ENCODE assay signal across 1 cellular context in the genomic region with DNA sequence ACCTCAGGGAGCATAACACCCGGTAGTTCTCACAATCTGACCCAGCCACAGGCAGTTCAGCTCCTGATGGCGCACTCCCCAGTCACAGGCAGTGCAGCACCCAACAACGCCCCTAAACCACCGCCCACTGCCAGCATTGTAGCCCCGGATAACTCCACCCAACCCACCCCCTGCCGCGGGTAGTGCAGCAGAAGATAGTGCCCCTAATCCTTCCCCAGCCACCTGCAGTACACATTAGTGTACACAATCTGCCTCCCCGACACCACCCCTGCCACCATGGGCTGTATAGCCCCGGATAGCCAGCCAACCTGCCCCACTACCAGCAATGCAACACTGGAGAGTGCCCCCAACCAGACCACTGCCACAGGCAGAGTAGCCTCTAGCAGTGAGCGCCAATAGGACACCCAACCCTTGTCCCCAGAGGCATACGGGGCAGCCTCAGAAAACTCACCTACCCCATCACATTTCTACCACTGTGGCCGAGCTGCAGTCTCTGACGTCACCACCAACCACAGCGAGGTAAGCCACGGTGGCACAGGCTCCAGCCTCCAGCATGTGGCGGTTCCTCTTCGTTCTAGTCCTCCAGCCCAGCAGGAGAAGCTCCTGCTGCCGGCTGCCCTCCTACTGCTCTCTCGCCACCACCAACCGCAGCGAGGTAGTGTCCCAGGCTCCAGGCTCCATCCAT.
TF ChIP-seq lines count a peak whose summit lies in the region.

No MANE protein-coding gene starts in this region.

TF ChIP-seq in HEK293, 187 proteins besides CTCF, POLR2A, EP300 and RAD21 (continued from another document):
- 0 out of 2 replicates have a peak, but pooled peaks have one; percentile 15 for TF ChIP-seq ATF2 (tag by site-specific recombination; IDR thresholded peaks at IDR 0.05; ENCODE audit: low read depth)
